In the genomic region with DNA sequence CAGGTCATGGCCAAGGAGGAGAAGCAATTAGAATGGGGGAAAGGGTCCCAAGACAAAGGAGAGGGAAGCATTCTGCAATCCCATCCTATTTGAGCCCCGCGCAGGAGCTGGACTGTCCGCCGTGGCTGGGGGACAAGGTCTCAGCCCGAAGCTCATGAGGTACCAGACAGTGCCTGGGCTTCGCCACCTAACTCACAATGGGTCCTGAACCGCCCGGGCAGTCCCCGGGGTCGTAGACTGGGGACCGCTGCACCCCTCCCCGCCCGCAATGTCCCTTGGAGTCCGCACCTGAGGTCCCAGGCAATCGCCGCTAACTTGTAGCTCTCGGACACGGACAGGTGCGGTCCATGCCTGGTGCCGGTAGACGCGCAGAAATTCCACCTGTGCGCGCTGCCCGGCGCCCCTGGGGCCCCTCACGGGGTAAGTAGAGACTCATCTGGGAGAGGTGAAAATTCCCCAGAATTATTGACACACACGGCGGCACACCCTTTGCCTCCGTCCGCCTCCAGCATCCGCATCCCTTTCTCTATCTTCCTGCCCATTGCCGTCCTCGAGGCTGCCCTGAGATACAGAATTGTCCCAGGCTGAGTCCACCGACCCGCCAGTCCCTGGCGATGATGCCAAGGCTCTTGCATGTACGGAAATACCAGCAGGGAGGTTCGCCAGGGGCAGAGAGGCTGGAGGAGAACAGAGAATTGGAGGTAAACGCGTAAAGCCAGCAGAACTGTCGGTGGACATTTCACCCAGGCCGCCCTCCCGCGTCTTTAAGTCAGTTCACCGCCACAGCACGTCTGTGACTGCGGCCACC, we compare ENCODE assay signal across 10 cellular contexts. TPM values are rescaled to one million over a fixed set of nuclear protein-coding genes. Genes with fewer than 3 reads are reported as not detected.
DNase-seq lines count a peak whose midpoint lies in the region; ATAC-seq and TF ChIP-seq lines count a peak whose summit lies in the region.
"Had no signal": no experiment of that assay in that cellular context is flagged by ENCODE, and none has a peak within 500 bp of the region (broad histone marks: within the 10 kb centered on the region; RNA-seq: fewer than 3 reads in every experiment).

No MANE protein-coding gene starts in this region.

- H3K9me3 Mint-ChIP-seq in WTC11: no peaks in the 10 kb centered on the region
- H3K9me3 Mint-ChIP-seq: stimulated activated effector memory CD8-positive, alpha-beta T cell treated with anti-CD3 and anti-CD28 coated beads, Interleukin-12 subunit alpha, Interleukin-12 subunit beta, amount 100 ng/mL, for 72 hours had no signal

- H3K4me1 Mint-ChIP-seq in WTC11: peaks cover 32% of the 10 kb centered on the region
- H3K4me1 Mint-ChIP-seq: stimulated activated effector memory CD8-positive, alpha-beta T cell treated with anti-CD3 and anti-CD28 coated beads, Interleukin-12 subunit alpha, Interleukin-12 subunit beta, amount 100 ng/mL, for 72 hours had no signal

- POLR2A ChIA-PET in WTC11 (lab: Charles Lee): interaction anchor here (0.6 to 0.9 kb wide), 3 partner anchors 9 to 722 kb away, joined by 3 to 13 read pairs (median 3); no protein-coding TSS in a partner anchor

- TF ChIP-seq CTCF in WTC11 (IDR thresholded peaks at IDR 0.05): no peak

- ATAC-seq in WTC11: peak; percentile 27
- ATAC-seq in left ventricle myocardium superior: peak; percentile 34
- no peak for ATAC-seq in HG03095 (IDR thresholded peaks at IDR 0.05; ENCODE audit: unreplicated experiment)

- no peaks in the 10 kb centered on the region for H3K36me3 Mint-ChIP-seq in WTC11
- H3K36me3 Mint-ChIP-seq: stimulated activated effector memory CD8-positive, alpha-beta T cell treated with anti-CD3 and anti-CD28 coated beads, Interleukin-12 subunit alpha, Interleukin-12 subunit beta, amount 100 ng/mL, for 72 hours had no signal

- intact Hi-C loops in left ventricle myocardium superior (cut with micrococcal nuclease): loop anchor here (10.0 kb wide), 1 partner anchor 215 kb away; no protein-coding TSS in a partner anchor
- intact Hi-C loops in posterior cingulate gyrus (cut with DNase I): no loop called here

- peak overlapping the region; percentile 81 for H3K4me3 Mint-ChIP-seq in WTC11
- H3K4me3 Mint-ChIP-seq: stimulated activated effector memory CD8-positive, alpha-beta T cell treated with anti-CD3 and anti-CD28 coated beads, Interleukin-12 subunit alpha, Interleukin-12 subunit beta, amount 100 ng/mL, for 72 hours had no signal

- CTCF ChIA-PET in WTC11 (lab: Charles Lee): interaction anchor here (1.0 to 1.8 kb wide), 5 partner anchors 10 to 755 kb away, joined by 3 to 5 read pairs (median 4); no protein-coding TSS in a partner anchor

- H3K27ac Mint-ChIP-seq in WTC11: no peak overlapping the region
- H3K27ac Mint-ChIP-seq: stimulated activated effector memory CD8-positive, alpha-beta T cell treated with anti-CD3 and anti-CD28 coated beads, Interleukin-12 subunit alpha, Interleukin-12 subunit beta, amount 100 ng/mL, for 72 hours had no signal

- DNase-seq in ELR (ENCODE audit: low read depth) (peak; percentile 23), WTC11 (ENCODE audit: low spot score) (peak; percentile 29), left ventricle myocardium superior (peak; percentile 57), posterior cingulate gyrus (peak in 8 of 10 donors; percentile 3 to 74 (median 22)), epidermal melanocyte (ENCODE audit: insufficient read length, low spot score) (no peak), superior temporal gyrus (ENCODE audit: extremely low spot score) (no peak), DMS153 (lab: John Stamatoyannopoulos, UW) (no peak)

- peaks cover 72% of the 10 kb centered on the region for H3K27me3 Mint-ChIP-seq in WTC11 (ENCODE audit: low read depth)

TF ChIP-seq in WTC11, 78 proteins besides CTCF, POLR2A, EP300 and RAD21:
- TF ChIP-seq MYBL2 (CRISPR knock-in tag; IDR thresholded peaks at IDR 0.05) (no peak), TEAD1 (CRISPR knock-in tag; IDR thresholded peaks at IDR 0.05) (0 out of 2 replicates have a peak, but pooled peaks have one; percentile 47)
TF ChIP-seq in WTC11: peak in this region for 1.

RNA-seq across cellular contexts. Expression of gene CHRM2, which starts 1.7 kb away (rescaled TPM):
- total RNA-seq in WTC11 (2021) (0.05 to 0.76 TPM (median 0.15 TPM) in 3 replicates), left ventricle myocardium superior (89.0 TPM)
- total RNA-seq: posterior vena cava had no signal

Comparison
In these comparisons a context has a peak if more than half of its experiments do, and no peak if none do; other contexts are left out.
1. DNase-seq: peak in ELR (single experiment), WTC11 (single experiment), left ventricle myocardium superior (single experiment) and posterior cingulate gyrus (8 of 10); none in epidermal melanocyte (single experiment), superior temporal gyrus (single experiment) and DMS153 (single experiment).
2. RNA of gene CHRM2, which starts 1.7 kb away (total RNA-seq): 89.0 TPM in left ventricle myocardium superior (single experiment); 0.05 to 0.76 TPM in WTC11; every median in the first group is over 10 times any median in the second.